8 cellular contexts compared by ENCODE assay signal in the genomic region with DNA sequence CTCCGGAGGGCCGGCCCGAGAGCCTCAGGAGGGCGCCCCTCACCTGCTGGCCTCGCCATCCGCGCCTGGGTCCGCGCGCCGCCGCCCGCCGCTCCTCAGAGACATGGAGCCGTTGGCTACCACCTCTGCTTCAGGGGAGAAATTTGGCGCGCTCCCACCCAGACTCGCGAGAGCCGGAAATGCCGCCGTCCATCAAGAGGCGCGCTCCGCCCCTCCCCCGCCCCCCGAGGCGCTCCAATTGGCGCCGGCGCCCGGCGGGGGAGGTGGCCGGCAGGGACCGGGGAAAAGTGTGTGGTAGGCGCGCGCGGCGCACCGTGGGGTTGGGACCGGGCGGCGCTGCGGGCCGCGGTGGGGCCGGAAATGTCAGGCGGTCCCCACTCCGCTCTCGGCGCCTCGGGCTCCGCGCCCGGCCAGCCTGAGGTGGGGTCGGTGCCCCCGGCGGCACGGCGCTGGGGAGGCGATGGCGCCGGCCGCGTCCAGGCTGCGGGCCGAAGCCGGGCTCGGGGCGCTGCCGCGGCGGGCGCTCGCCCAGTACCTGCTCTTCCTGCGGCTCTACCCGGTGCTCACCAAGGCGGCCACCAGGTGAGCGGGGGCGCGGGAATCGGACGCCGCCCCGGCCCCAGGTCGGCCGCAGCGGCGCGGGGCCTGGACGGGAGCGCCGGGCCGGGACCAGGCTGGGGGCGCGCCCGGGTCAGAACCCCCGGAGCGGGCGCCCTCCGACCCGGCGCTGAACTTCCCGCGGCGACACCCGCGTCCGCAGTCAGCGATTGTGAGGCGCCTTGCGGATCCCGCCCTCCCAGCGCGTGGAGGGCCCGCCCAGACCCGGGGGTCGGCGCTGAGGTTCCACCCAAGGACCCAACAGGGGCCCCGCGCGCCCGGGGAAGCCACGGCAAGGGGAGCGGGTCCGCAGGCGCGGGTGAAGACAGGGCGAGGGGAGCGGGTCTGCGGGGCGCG. TPM values are rescaled to one million over a fixed set of nuclear protein-coding genes. Genes with fewer than 3 reads are reported as not detected.
A peak's percentile ranks its signal among the peaks of the same experiment; 100 is the strongest.
DNase-seq lines count a peak whose midpoint lies in the region; ATAC-seq and TF ChIP-seq lines count a peak whose summit lies in the region.

A gene with protein sequence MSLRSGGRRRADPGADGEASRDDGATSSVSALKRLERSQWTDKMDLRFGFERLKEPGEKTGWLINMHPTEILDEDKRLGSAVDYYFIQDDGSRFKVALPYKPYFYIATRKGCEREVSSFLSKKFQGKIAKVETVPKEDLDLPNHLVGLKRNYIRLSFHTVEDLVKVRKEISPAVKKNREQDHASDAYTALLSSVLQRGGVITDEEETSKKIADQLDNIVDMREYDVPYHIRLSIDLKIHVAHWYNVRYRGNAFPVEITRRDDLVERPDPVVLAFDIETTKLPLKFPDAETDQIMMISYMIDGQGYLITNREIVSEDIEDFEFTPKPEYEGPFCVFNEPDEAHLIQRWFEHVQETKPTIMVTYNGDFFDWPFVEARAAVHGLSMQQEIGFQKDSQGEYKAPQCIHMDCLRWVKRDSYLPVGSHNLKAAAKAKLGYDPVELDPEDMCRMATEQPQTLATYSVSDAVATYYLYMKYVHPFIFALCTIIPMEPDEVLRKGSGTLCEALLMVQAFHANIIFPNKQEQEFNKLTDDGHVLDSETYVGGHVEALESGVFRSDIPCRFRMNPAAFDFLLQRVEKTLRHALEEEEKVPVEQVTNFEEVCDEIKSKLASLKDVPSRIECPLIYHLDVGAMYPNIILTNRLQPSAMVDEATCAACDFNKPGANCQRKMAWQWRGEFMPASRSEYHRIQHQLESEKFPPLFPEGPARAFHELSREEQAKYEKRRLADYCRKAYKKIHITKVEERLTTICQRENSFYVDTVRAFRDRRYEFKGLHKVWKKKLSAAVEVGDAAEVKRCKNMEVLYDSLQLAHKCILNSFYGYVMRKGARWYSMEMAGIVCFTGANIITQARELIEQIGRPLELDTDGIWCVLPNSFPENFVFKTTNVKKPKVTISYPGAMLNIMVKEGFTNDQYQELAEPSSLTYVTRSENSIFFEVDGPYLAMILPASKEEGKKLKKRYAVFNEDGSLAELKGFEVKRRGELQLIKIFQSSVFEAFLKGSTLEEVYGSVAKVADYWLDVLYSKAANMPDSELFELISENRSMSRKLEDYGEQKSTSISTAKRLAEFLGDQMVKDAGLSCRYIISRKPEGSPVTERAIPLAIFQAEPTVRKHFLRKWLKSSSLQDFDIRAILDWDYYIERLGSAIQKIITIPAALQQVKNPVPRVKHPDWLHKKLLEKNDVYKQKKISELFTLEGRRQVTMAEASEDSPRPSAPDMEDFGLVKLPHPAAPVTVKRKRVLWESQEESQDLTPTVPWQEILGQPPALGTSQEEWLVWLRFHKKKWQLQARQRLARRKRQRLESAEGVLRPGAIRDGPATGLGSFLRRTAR (N-terminal part only) (minus strand): TSS at position 132 of the 954 bp plus-strand sequence. CDS start 27 bp downstream, at position 105.
A gene (plus strand): TSS at position 377 of the 954 bp plus-strand sequence. CDS start 84 bp downstream, at position 461.

- no peaks in the 10 kb centered on the region for H3K9me3 ChIP-seq in CD4-positive, alpha-beta T cell (ENCODE audit: control insufficient read depth, low read length)
- H3K9me3 ChIP-seq in liver (ENCODE audit: control insufficient read depth in 4 of 4, low read length in 3 of 4), result no peaks in the 10 kb centered on the region

- H3K4me3 ChIP-seq in liver (ENCODE audit: low read depth in 1 of 3, low read length in 3 of 3), result peak within 1 kb of the TSS; percentile 49 to 100 (median 54)

- WGBS in liver, result under 1% methylated on average over 134 of the region's 134 CpGs

- H3K36me3 Mint-ChIP-seq in CD4-positive, alpha-beta T cell (ENCODE audit: low read depth), result peaks cover 5% of the 10 kb centered on the region

- H3K27ac Mint-ChIP-seq in CD4-positive, alpha-beta T cell, result no peak within 1 kb of the TSS

- H3K27me3 ChIP-seq in CD4-positive, alpha-beta T cell (ENCODE audit: control insufficient read depth, insufficient read depth, low read length), result no peaks in the 10 kb centered on the region
- no peaks in the 10 kb centered on the region for H3K27me3 ChIP-seq in liver (ENCODE audit: control insufficient read depth in 4 of 4, insufficient read depth in 4 of 4, low read length in 3 of 4)

- H3K4me3 Mint-ChIP-seq in CD4-positive, alpha-beta T cell, result peak within 1 kb of the TSS; percentile 91

- intact Hi-C loops in CD4-positive, alpha-beta T cell (cut with DNase I, micrococcal nuclease), result loop anchor here (1.0 to 10.0 kb wide), 4 partner anchors 23 to 197 kb away; a partner anchor contains a TSS

- peaks cover 0 to 8% (median 5%) of the 10 kb centered on the region in 4 donors for H3K36me3 ChIP-seq in liver (ENCODE audit: control insufficient read depth in 4 of 4, insufficient read depth in 3 of 4, low read depth in 1 of 4, low read length in 3 of 4)

- H3K27ac ChIP-seq in CD4-positive, alpha-beta T cell (ENCODE audit: low read depth, low read length), result no peak within 1 kb of the TSS
- peak within 1 kb of the TSS; percentile 21 to 54 for H3K27ac ChIP-seq in liver (ENCODE audit: low read depth in 1 of 2, low read length in 2 of 2)

- CTCF ChIA-PET in CD4-positive, alpha-beta T cell (lab: Charles Lee), result no interaction called here

- no peak for TF ChIP-seq CTCF in CD4-positive, alpha-beta T cell (IDR thresholded peaks at IDR 0.05)
- no peak for TF ChIP-seq CTCF in liver (IDR thresholded peaks at IDR 0.05; ENCODE audit: low read depth, low read length, missing input control)

- no peak for TF ChIP-seq RAD21 in liver (IDR thresholded peaks at IDR 0.05)

- peak; percentile 94 for ATAC-seq in CD4-positive, alpha-beta T cell (ENCODE audit: poor library complexity)
- ATAC-seq in GM19452 (IDR thresholded peaks at IDR 0.05; ENCODE audit: unreplicated experiment) (peak; percentile 88), HG03571 (IDR thresholded peaks at IDR 0.05; ENCODE audit: unreplicated experiment) (peak; percentile 84)

- H3K4me1 ChIP-seq in liver (ENCODE audit: control insufficient read depth in 4 of 4, insufficient read depth in 4 of 4, low read length in 3 of 4), result peaks cover 2 to 28% (median 18%) of the 10 kb centered on the region in 4 donors

- POLR2A ChIA-PET in CD4-positive, alpha-beta T cell (lab: Charles Lee), result interaction anchor here (1.0 kb wide), 1 partner anchor 23 kb away, joined by 4 read pairs; a partner anchor contains a TSS

- peak; percentile 88 to 97 (median 94) for DNase-seq in CD4-positive, alpha-beta T cell
- peak; percentile 96 for DNase-seq in NCI-H774 (lab: John Stamatoyannopoulos, UW)
- DNase-seq in activated CD4-positive, alpha-beta T cell treated with anti-CD3 and anti-CD28 coated beads, Interleukin-2, amount 50 U/mL, for 24 hours (ENCODE audit: low read depth in 1 of 2, low spot score in 1 of 2), result peak; percentile 91 to 92
- DNase-seq in dermis blood vessel endothelial cell, result peak; percentile 97
- DNase-seq in stimulated activated CD4-positive, alpha-beta T cell treated with anti-CD3 and anti-CD28 coated beads, Interleukin-4, amount 100 ng/mL, for 1 hour, result peak; percentile 96

- peak within 1 kb of the TSS in 1 of 2 donors; percentile 47 for H3K9ac ChIP-seq in liver (ENCODE audit: low read depth in 1 of 2, low read length in 2 of 2)

- H3K4me1 Mint-ChIP-seq in CD4-positive, alpha-beta T cell (ENCODE audit: low read depth), result peaks cover 23% of the 10 kb centered on the region

- no peaks in the 10 kb centered on the region for H3K9me3 Mint-ChIP-seq in CD4-positive, alpha-beta T cell

- H3K27me3 Mint-ChIP-seq in CD4-positive, alpha-beta T cell, result no peaks in the 10 kb centered on the region

TF ChIP-seq in liver, 16 proteins besides CTCF, POLR2A, EP300 and RAD21 (continues in another document):
- TF ChIP-seq EGR1 (IDR thresholded peaks at IDR 0.05; ENCODE audit: low read depth in 2 of 2), result peak in 1 of 2 donors; percentile 77
- no peak for TF ChIP-seq NR2F2 (IDR thresholded peaks at IDR 0.05)
- peak; percentile 52 for TF ChIP-seq SP1 (IDR thresholded peaks at IDR 0.05)
- TF ChIP-seq YY1 (IDR thresholded peaks at IDR 0.05), result peak; percentile 58
- no peak for TF ChIP-seq HNF4G (IDR thresholded peaks at IDR 0.05)
- TF ChIP-seq, protein P1, sequence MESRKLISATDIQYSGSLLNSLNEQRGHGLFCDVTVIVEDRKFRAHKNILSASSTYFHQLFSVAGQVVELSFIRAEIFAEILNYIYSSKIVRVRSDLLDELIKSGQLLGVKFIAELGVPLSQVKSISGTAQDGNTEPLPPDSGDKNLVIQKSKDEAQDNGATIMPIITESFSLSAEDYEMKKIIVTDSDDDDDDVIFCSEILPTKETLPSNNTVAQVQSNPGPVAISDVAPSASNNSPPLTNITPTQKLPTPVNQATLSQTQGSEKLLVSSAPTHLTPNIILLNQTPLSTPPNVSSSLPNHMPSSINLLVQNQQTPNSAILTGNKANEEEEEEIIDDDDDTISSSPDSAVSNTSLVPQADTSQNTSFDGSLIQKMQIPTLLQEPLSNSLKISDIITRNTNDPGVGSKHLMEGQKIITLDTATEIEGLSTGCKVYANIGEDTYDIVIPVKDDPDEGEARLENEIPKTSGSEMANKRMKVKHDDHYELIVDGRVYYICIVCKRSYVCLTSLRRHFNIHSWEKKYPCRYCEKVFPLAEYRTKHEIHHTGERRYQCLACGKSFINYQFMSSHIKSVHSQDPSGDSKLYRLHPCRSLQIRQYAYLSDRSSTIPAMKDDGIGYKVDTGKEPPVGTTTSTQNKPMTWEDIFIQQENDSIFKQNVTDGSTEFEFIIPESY (IDR thresholded peaks at IDR 0.05), result peak; percentile 98
- TF ChIP-seq FOXA1 (IDR thresholded peaks at IDR 0.05), result no peak
- no peak for TF ChIP-seq FOXA2 (IDR thresholded peaks at IDR 0.05)
- TF ChIP-seq RXRA (IDR thresholded peaks at IDR 0.05), result no peak
- peak in 1 of 2 donors; percentile 72 for TF ChIP-seq GABPA (IDR thresholded peaks at IDR 0.05 in 1 of 2, conservative IDR thresholded peaks at IDR 0.05 in 1 of 2)

RNA-seq across cellular contexts. Expression of the first gene that starts in this region (rescaled TPM):
- total RNA-seq in CD4-positive, alpha-beta T cell, result 10 to 100 TPM; 41.8 to 46.1 TPM
- 32.5 and 39.7 TPM in 2 replicates for total RNA-seq in dermis blood vessel endothelial cell
- total RNA-seq in liver, result 10 to 100 TPM; 31.0 to 39.2 TPM
- polyA plus RNA-seq in liver, result 1 to 10 TPM; 7.6 to 8.4 TPM

RNA-seq across cellular contexts. Expression of the second gene that starts in this region (rescaled TPM):
- total RNA-seq in CD4-positive, alpha-beta T cell, result 1 to 10 TPM; 2.1 to 2.6 TPM
- total RNA-seq in dermis blood vessel endothelial cell (27.3 and 34.4 TPM in 2 replicates), liver (100 to 1,000 TPM in 1 of 2 donors, 10 to 100 TPM in 1; 43.8 to 117 TPM)
- polyA plus RNA-seq in liver, result 100 to 1,000 TPM; 153 to 259 TPM
